1 cellular context compared by ENCODE assay signal in genomic region chr14:31207287-31207745, GRCh38.
TF ChIP-seq lines count a peak whose summit lies in the region.

No MANE protein-coding gene starts in this region.

TF ChIP-seq in HepG2, 621 proteins besides CTCF, POLR2A, EP300 and RAD21 (continued from another document and continues in another):
- TF ChIP-seq TRIM22 (IDR thresholded peaks at IDR 0.05): no peak
- no peak for TF ChIP-seq MAFF (IDR thresholded peaks at IDR 0.05; ENCODE audit: low read depth, low read length)
- peak; percentile 97; the same call in 1 of the 2 replicates for TF ChIP-seq ZNF563 (CRISPR knock-in tag; IDR thresholded peaks at IDR 0.05)
- TF ChIP-seq TSC22D2 (CRISPR knock-in tag; IDR thresholded peaks at IDR 0.05; ENCODE audit: borderline replicate concordance): peak; percentile 84
- TF ChIP-seq ELK4 (CRISPR knock-in tag; IDR thresholded peaks at IDR 0.05; ENCODE audit: borderline replicate concordance): peak; percentile 72; the same call in 1 of the 2 replicates
- TF ChIP-seq PREB (CRISPR knock-in tag; IDR thresholded peaks at IDR 0.05): no peak; the same call in 1 of the 2 replicates
- TF ChIP-seq TCF7 (IDR thresholded peaks at IDR 0.05; ENCODE audit: low read depth): no peak
- no peak for TF ChIP-seq TFDP1 (CRISPR knock-in tag; IDR thresholded peaks at IDR 0.05; ENCODE audit: borderline replicate concordance)
- TF ChIP-seq ZNF484 (CRISPR knock-in tag; IDR thresholded peaks at IDR 0.05; ENCODE audit: borderline replicate concordance, low read depth): peak; percentile 97
- no peak; the same call in 1 of the 2 replicates for TF ChIP-seq BRF2 (CRISPR knock-in tag; IDR thresholded peaks at IDR 0.05)
- peak; percentile 55; the same call in 1 of the 2 replicates for TF ChIP-seq THAP11 (CRISPR knock-in tag; IDR thresholded peaks at IDR 0.05)
- no peak for TF ChIP-seq CEBPZ (IDR thresholded peaks at IDR 0.05; ENCODE audit: low read length)
- peak; percentile 41; the same call in 1 of the 2 replicates for TF ChIP-seq MEIS2 (CRISPR knock-in tag; IDR thresholded peaks at IDR 0.05)
- TF ChIP-seq FOSL1 (CRISPR knock-in tag; IDR thresholded peaks at IDR 0.05; ENCODE audit: borderline replicate concordance): peak; percentile 76; the same call in 1 of the 2 replicates
- TF ChIP-seq GLMP (CRISPR knock-in tag; IDR thresholded peaks at IDR 0.05; ENCODE audit: borderline replicate concordance): no peak
- TF ChIP-seq ZNF703 (CRISPR knock-in tag; IDR thresholded peaks at IDR 0.05; ENCODE audit: borderline replicate concordance): peak; percentile 64
- no peak; the same call in 1 of the 2 replicates for TF ChIP-seq ZNF160 (CRISPR knock-in tag; IDR thresholded peaks at IDR 0.05)
- peak; percentile 5; the same call in 1 of the 2 replicates for TF ChIP-seq ZNF224 (CRISPR knock-in tag; IDR thresholded peaks at IDR 0.05)
- TF ChIP-seq FOXA1 (IDR thresholded peaks at IDR 0.05): no peak
- TF ChIP-seq FOXA1 (CRISPR knock-in tag; IDR thresholded peaks at IDR 0.05): peak; percentile 44; the same call in 1 of the 2 replicates
- TF ChIP-seq ZNF556 (CRISPR knock-in tag; IDR thresholded peaks at IDR 0.05; ENCODE audit: borderline replicate concordance): no peak
- no peak for TF ChIP-seq CBX1 (IDR thresholded peaks at IDR 0.05; ENCODE audit: low read depth)
- TF ChIP-seq ZNF317 (CRISPR knock-in tag; IDR thresholded peaks at IDR 0.05): peak; percentile 90
- TF ChIP-seq NR2C2 (CRISPR knock-in tag; IDR thresholded peaks at IDR 0.05; ENCODE audit: borderline replicate concordance): peak; percentile 54
- no peak for TF ChIP-seq TFDP2 (CRISPR knock-in tag; IDR thresholded peaks at IDR 0.05)
- TF ChIP-seq AHDC1 (CRISPR knock-in tag; IDR thresholded peaks at IDR 0.05; ENCODE audit: borderline replicate concordance): peak; percentile 80
- no peak for TF ChIP-seq NCOR1 (IDR thresholded peaks at IDR 0.05; ENCODE audit: borderline replicate concordance, low read length)
- peak; percentile 68; the same call in 1 of the 2 replicates for TF ChIP-seq ZBTB7A (CRISPR knock-in tag; IDR thresholded peaks at IDR 0.05)
- TF ChIP-seq ZNF253 (CRISPR knock-in tag; IDR thresholded peaks at IDR 0.05; ENCODE audit: borderline replicate concordance): no peak; the same call in 1 of the 2 replicates
- TF ChIP-seq SMARCE1 (IDR thresholded peaks at IDR 0.05; ENCODE audit: borderline replicate concordance): no peak
- peak; percentile 92 for TF ChIP-seq TGIF2 (CRISPR knock-in tag; IDR thresholded peaks at IDR 0.05)
- TF ChIP-seq PPARG (CRISPR knock-in tag; conservative IDR thresholded peaks at IDR 0.05): no peak
- TF ChIP-seq RORA (CRISPR knock-in tag; IDR thresholded peaks at IDR 0.05): no peak
- TF ChIP-seq ZNF260 (CRISPR knock-in tag; IDR thresholded peaks at IDR 0.05; ENCODE audit: borderline replicate concordance, low read depth): peak; percentile 99; the same call in 1 of the 2 replicates
- TF ChIP-seq PHF21A (CRISPR knock-in tag; IDR thresholded peaks at IDR 0.05): no peak
- peak; percentile 77 for TF ChIP-seq ZSCAN22 (CRISPR knock-in tag; IDR thresholded peaks at IDR 0.05)
- no peak; the same call in 1 of the 2 replicates for TF ChIP-seq ZNF639 (CRISPR knock-in tag; conservative IDR thresholded peaks at IDR 0.05)
- TF ChIP-seq ARID3A (IDR thresholded peaks at IDR 0.05; ENCODE audit: low read depth, low read length): no peak
- no peak; the same call in 1 of the 2 replicates for TF ChIP-seq DNMT3B (CRISPR knock-in tag; conservative IDR thresholded peaks at IDR 0.05)
